In the genomic region with DNA sequence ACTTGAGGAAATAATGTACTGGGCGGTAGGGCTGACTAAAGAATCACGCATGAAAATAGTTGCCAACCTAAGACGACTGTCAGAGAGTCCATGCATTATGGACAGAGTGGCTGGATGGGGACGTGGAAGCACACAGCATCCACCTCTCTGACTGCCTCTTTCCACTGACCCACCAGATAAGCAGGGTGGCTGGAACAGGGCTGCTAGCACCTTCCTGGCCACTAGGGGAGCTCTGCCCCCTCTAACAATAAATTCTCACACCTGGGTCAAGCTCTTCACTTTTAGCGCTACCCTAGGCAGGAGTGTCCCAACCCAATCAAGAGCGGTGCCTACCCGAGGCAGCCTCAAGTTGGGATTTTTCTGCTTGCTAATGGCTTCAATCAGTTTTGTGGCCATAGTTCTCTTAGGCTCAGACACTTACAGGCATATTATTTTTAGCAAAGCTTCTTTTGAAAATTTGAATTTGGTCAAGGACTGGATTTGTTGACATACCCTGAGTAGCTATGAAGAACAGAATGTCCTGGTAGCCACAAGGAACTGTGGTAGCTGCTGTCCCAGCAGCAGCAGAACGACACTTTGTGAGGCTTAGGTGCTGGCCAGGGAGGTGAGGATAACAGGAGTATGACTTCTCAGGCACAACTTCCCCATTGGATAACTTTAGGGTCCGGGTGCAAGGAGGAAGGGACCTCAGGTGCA, we compare ENCODE assay signal across 9 cellular contexts. TPM values are rescaled to one million over a fixed set of nuclear protein-coding genes. Genes with fewer than 3 reads are reported as not detected.
A peak's percentile ranks its signal among the peaks of the same experiment; 100 is the strongest.
DNase-seq lines count a peak whose midpoint lies in the region; ATAC-seq, FAIRE-seq and TF ChIP-seq lines count a peak whose summit lies in the region.
"Had no signal": no experiment of that assay in that cellular context is flagged by ENCODE, and none has a peak within 500 bp of the region (broad histone marks: within the 10 kb centered on the region; RNA-seq: fewer than 3 reads in every experiment).

No MANE protein-coding gene starts in this region.

- no peaks in the 10 kb centered on the region for H3K9me3 ChIP-seq in T-helper 17 cell (ENCODE audit: control insufficient read depth, low read length, poor library complexity, severe bottlenecking)
- no peaks in the 10 kb centered on the region for H3K9me3 ChIP-seq in GM12878 (replicated peaks; ENCODE audit: control insufficient read depth, insufficient read depth, low read length)

- no peaks in the 10 kb centered on the region for H4K20me1 ChIP-seq in GM12878 (ENCODE audit: control insufficient read depth, insufficient read depth)

- H3K4me1 Mint-ChIP-seq in IgD-negative memory B cell, result peaks cover 5 to 10% (median 6%) of the 10 kb centered on the region in 3 donors
- H3K4me1 Mint-ChIP-seq in T-helper 17 cell, result peaks cover 14% of the 10 kb centered on the region

- RAD21 ChIA-PET in GM12878 (lab: Charles Lee; ENCODE audit: unreplicated experiment), result interaction anchor here (0.7 to 2.8 kb wide), 27 partner anchors 10 to 186 kb away, joined by 3 to 25 read pairs (median 5); a partner anchor contains a TSS

- no peak overlapping the region for H3K9ac ChIP-seq in GM12878 (ENCODE audit: control insufficient read depth, insufficient read depth, low read length)

- POLR2A ChIA-PET in GM12878 (lab: Charles Lee), result interaction anchor here (1.0 to 2.2 kb wide), 9 partner anchors 8 to 51 kb away, joined by 3 to 11 read pairs (median 6); a partner anchor contains a TSS

- DNase-seq in COLO668 (lab: John Stamatoyannopoulos, UW; ENCODE audit: unreplicated experiment) (peak; percentile 53), T-helper 17 cell (peak; percentile 32 to 55 (median 34)), GM12878 (ENCODE audit: low read depth, low spot score) (no peak), islet precursor cell (peak; percentile 83)
- peak; percentile 40 for DNase-seq in stimulated activated CD4-positive, alpha-beta T cell treated with anti-CD3 and anti-CD28 coated beads, Interleukin-1b, Interleukin-23, amount 100 ng/mL, for 48 hours

- peak; percentile 61 for TF ChIP-seq RAD21 in GM12878 (IDR thresholded peaks at IDR 0.05; ENCODE audit: insufficient read depth, low read depth, low read length)

- in situ Hi-C loops in GM12878 (cut with MboI), result no loop called here

- H3K27me3 Mint-ChIP-seq in IgD-negative memory B cell (no peaks in the 10 kb centered on the region), T-helper 17 cell (no peaks in the 10 kb centered on the region)

- FAIRE-seq in GM12878 (lab: Jason Lieb, UNC), result peak; percentile 97

- no peak for TF ChIP-seq POLR2A in GM12878 (IDR thresholded peaks at IDR 0.05; ENCODE audit: low read depth, low read length)

- BruUV-seq in GM12878 (replicated peaks; lab: Mats Ljungman, UMichigan), result no TSS peak

- no peak overlapping the region for H3K4me2 ChIP-seq in GM12878 (ENCODE audit: control insufficient read depth, insufficient read depth)

- H3K27ac Mint-ChIP-seq in IgD-negative memory B cell, result peak overlapping the region in 2 of 3 donors; percentile 46 to 85
- H3K27ac Mint-ChIP-seq in T-helper 17 cell, result peak overlapping the region; percentile 62

- H3K4me3 Mint-ChIP-seq in IgD-negative memory B cell, result peak overlapping the region in 1 of 4 donors; percentile 5
- H3K4me3 Mint-ChIP-seq in T-helper 17 cell, result no peak overlapping the region

- H3K27me3 ChIP-seq in GM12878 (replicated peaks in 1 of 2; ENCODE audit: control insufficient read depth in 2 of 2, insufficient read depth in 2 of 2, low read length in 1 of 2), result no peaks in the 10 kb centered on the region

- no peak for TF ChIP-seq EP300 in GM12878 (IDR thresholded peaks at IDR 0.05; ENCODE audit: borderline replicate concordance in 1 of 2, control insufficient read depth in 1 of 2, low read depth in 2 of 2, low read length in 2 of 2)

- CTCF ChIA-PET in GM12878 (lab: Yijun Ruan, JAX), result interaction anchor here (0.6 to 15.2 kb wide), 54 partner anchors 9 to 495 kb away, joined by 3 to 227 read pairs (median 6); a partner anchor contains a TSS

- no peak overlapping the region for H3K4me3 ChIP-seq in GM12878

- H3K36me3 ChIP-seq in GM12878 (ENCODE audit: control insufficient read depth in 2 of 2, insufficient read depth in 2 of 2, low read length in 1 of 2), result peaks cover 32 to 48% of the 10 kb centered on the region in 2 experiments

- peak; percentile 78 to 98 (median 97) for TF ChIP-seq CTCF in GM12878 (IDR thresholded peaks at IDR 0.05 in 2 of 3, conservative IDR thresholded peaks at IDR 0.05 in 1 of 3; ENCODE audit: control insufficient read depth in 2 of 3, extremely low read depth in 1 of 3, insufficient read depth in 1 of 3, low read depth in 3 of 3, low read length in 3 of 3)

- SMC1A ChIA-PET in GM12878 (lab: Charles Lee; ENCODE audit: uncharacterized antibody, unreplicated experiment), result interaction anchor here (0.6 to 5.1 kb wide), 26 partner anchors 9 to 185 kb away, joined by 3 to 65 read pairs (median 4); a partner anchor contains a TSS

- 32% methylated on average over 9 of the region's 9 CpGs for WGBS in GM12878 (ENCODE audit: insufficient coverage, insufficient replicate concordance, low lambda C conversion rate, missing lambda C conversion rate)

- H3K4me1 ChIP-seq in GM12878 (ENCODE audit: control insufficient read depth, insufficient read depth, low read length), result no peaks in the 10 kb centered on the region

- H3K27ac ChIP-seq in GM12878 (ENCODE audit: control insufficient read depth, insufficient read depth), result no peak overlapping the region

- no peaks in the 10 kb centered on the region for H3K36me3 Mint-ChIP-seq in IgD-negative memory B cell
- H3K36me3 Mint-ChIP-seq in T-helper 17 cell (ENCODE audit: low read depth), result peaks cover 4% of the 10 kb centered on the region

- intact Hi-C loops in GM12878 (cut with micrococcal nuclease; ENCODE audit: unreplicated experiment), result loop anchor here (1.0 kb wide), 2 partner anchors 33 to 92 kb away; no protein-coding TSS in a partner anchor

- no peaks in the 10 kb centered on the region for H3K9me3 Mint-ChIP-seq in IgD-negative memory B cell

- ATAC-seq in GM19043 (IDR thresholded peaks at IDR 0.05; ENCODE audit: low read depth, unreplicated experiment) (peak; percentile 71), T-helper 17 cell (peak; percentile 91), GM12878 (peak; percentile 99), HG03025 (IDR thresholded peaks at IDR 0.05; ENCODE audit: low FRiP score, unreplicated experiment) (no peak)

- no peak overlapping the region for H2AFZ ChIP-seq in GM12878 (ENCODE audit: control insufficient read depth, low read depth, low read length)

- H3K79me2 ChIP-seq in GM12878 (ENCODE audit: control insufficient read depth, insufficient read depth, low read length), result no peaks in the 10 kb centered on the region

RNA-seq across cellular contexts. Expression of a gene that starts 6.9 kb away (rescaled TPM):
- polyA plus RNA-seq in IgD-negative memory B cell (not detected), GM12878 (2011; rRNA removed) (8.7 and 9.3 TPM in 2 replicates), GM12878 (2014; fragmentation: Illumina TruSeq; extraction: Trizol) (0.59 and 0.71 TPM in 2 replicates), GM12878 (2014; fragmentation: Nextera tagmentation; extraction: Ambion mirVana) (under 1 TPM; 0.11 to 0.13 TPM), GM12878 (2014; rRNA removed) (2.3 and 2.5 TPM in 2 replicates), GM12878 (2016; fragmentation: Nextera tagmentation; extraction: Ambion mirVana) (1 to 10 TPM in 1 of 2 experiments, under 1 TPM in 1; 0.83 to 1.3 TPM)
- total RNA-seq in T-helper 17 cell (10 to 100 TPM; 29.2 to 33.9 TPM), GM12878 (2014; rRNA removed) (0.65 and 1.7 TPM in 2 replicates), GM12878 (2014; rRNA removed; fragmentation: Illumina TruSeq; extraction: Trizol) (0.81 and 0.88 TPM in 2 replicates), GM12878 (2021) (2.4 and 3.9 TPM in 2 replicates)
- 6.3 and 8.9 TPM in 2 replicates for total RNA-seq in GM12878 (2013; cell fraction: nucleolus; rRNA removed)
- 3.6 TPM for polyA plus RNA-seq in GM12878 (2011; ENCODE audit: low read depth)
- polyA plus RNA-seq in GM12878 (2011; cell fraction: cytosol; rRNA removed), result 5.4 and 6.4 TPM in 2 replicates
- 28.6 and 30.5 TPM in 2 replicates for polyA plus RNA-seq in GM12878 (2011; cell fraction: nucleus; rRNA removed)
- polyA plus RNA-seq in GM12878 (2012), result 7.0 and 7.5 TPM in 2 replicates
- 1.4 and 2.5 TPM in 2 replicates for polyA minus RNA-seq in GM12878 (2011; rRNA and poly(A)+ RNA removed)
- 6.1 and 6.4 TPM in 2 replicates for polyA minus RNA-seq in GM12878 (2011; cell fraction: cytosol; rRNA and poly(A)+ RNA removed)
- 2.1 and 4.5 TPM in 2 replicates for polyA minus RNA-seq in GM12878 (2011; cell fraction: nucleus; rRNA and poly(A)+ RNA removed)

RNA-seq across cellular contexts. Expression of a gene that starts 22.9 kb away (rescaled TPM):
- polyA plus RNA-seq in IgD-negative memory B cell (not detected), GM12878 (2011; rRNA removed) (4.7 and 6.6 TPM in 2 replicates), GM12878 (2014; fragmentation: Illumina TruSeq; extraction: Trizol) (0.68 and 1.2 TPM in 2 replicates), GM12878 (2014; fragmentation: Nextera tagmentation; extraction: Ambion mirVana) (1 to 10 TPM in 1 of 2 experiments, under 1 TPM in 1; 0.79 to 1.2 TPM), GM12878 (2014; rRNA removed) (1.2 and 2.6 TPM in 2 replicates), GM12878 (2016; fragmentation: Nextera tagmentation; extraction: Ambion mirVana) (under 1 TPM; 0.53 to 0.74 TPM)
- total RNA-seq in T-helper 17 cell (not detected), GM12878 (2014; rRNA removed) (2.7 and 5.8 TPM in 2 replicates), GM12878 (2014; rRNA removed; fragmentation: Illumina TruSeq; extraction: Trizol) (0.89 and 1.3 TPM in 2 replicates), GM12878 (2021) (4.0 TPM in 2 replicates)
- 1.7 and 3.2 TPM in 2 replicates for total RNA-seq in GM12878 (2013; cell fraction: nucleolus; rRNA removed)
- 3.7 TPM for polyA plus RNA-seq in GM12878 (2011; ENCODE audit: low read depth)
- polyA plus RNA-seq in GM12878 (2011; cell fraction: cytosol; rRNA removed), result 4.1 and 7.5 TPM in 2 replicates
- polyA plus RNA-seq in GM12878 (2011; cell fraction: nucleus; rRNA removed), result 2.9 and 8.5 TPM in 2 replicates
- 3.2 and 5.9 TPM in 2 replicates for polyA plus RNA-seq in GM12878 (2012)
- polyA minus RNA-seq in GM12878 (2011; rRNA and poly(A)+ RNA removed), result 1.8 and 3.1 TPM in 2 replicates
- 3.3 and 4.8 TPM in 2 replicates for polyA minus RNA-seq in GM12878 (2011; cell fraction: cytosol; rRNA and poly(A)+ RNA removed)
- 0.48 and 0.60 TPM in 2 replicates for polyA minus RNA-seq in GM12878 (2011; cell fraction: nucleus; rRNA and poly(A)+ RNA removed)
- total RNA-seq: T-helper 1 cell treated with Interleukin-12 subunit alpha and Interleukin-12 subunit beta and Interleukin-4 antibody, amounts not matched to agents 30 ng/mL and 1 ng/mL, for 36 hours had no signal

RNA-seq across cellular contexts. Expression of a gene that starts 31.7 kb away (rescaled TPM):
- polyA plus RNA-seq in IgD-negative memory B cell, result 0.64 TPM
- total RNA-seq in T-helper 17 cell, result 1 to 10 TPM; 1.6 to 3.1 TPM
- total RNA-seq in GM12878 (2013; cell fraction: nucleolus; rRNA removed), result 9.9 and 10.8 TPM in 2 replicates
- 6.6 and 7.6 TPM in 2 replicates for total RNA-seq in GM12878 (2014; rRNA removed)
- total RNA-seq in GM12878 (2014; rRNA removed; fragmentation: Illumina TruSeq; extraction: Trizol), result 8.0 and 8.2 TPM in 2 replicates
- 12.4 and 14.1 TPM in 2 replicates for total RNA-seq in GM12878 (2021)
- polyA plus RNA-seq in GM12878 (2011; ENCODE audit: low read depth), result 16.4 TPM
- polyA plus RNA-seq in GM12878 (2011; rRNA removed), result 10.8 and 12.3 TPM in 2 replicates
- polyA plus RNA-seq in GM12878 (2011; cell fraction: cytosol; rRNA removed), result 13.5 and 13.9 TPM in 2 replicates
- polyA plus RNA-seq in GM12878 (2011; cell fraction: nucleus; rRNA removed), result 25.2 and 38.3 TPM in 2 replicates
- 4.5 and 7.6 TPM in 2 replicates for polyA plus RNA-seq in GM12878 (2012)
- polyA plus RNA-seq in GM12878 (2014; fragmentation: Illumina TruSeq; extraction: Trizol), result 12.4 and 15.2 TPM in 2 replicates
- polyA plus RNA-seq in GM12878 (2014; fragmentation: Nextera tagmentation; extraction: Ambion mirVana), result 1 to 10 TPM; 2.0 to 5.0 TPM
- 14.8 TPM in 2 replicates for polyA plus RNA-seq in GM12878 (2014; rRNA removed)
- 10 to 100 TPM; 25.3 to 28.9 TPM for polyA plus RNA-seq in GM12878 (2016; fragmentation: Nextera tagmentation; extraction: Ambion mirVana)
- 14.3 and 15.0 TPM in 2 replicates for polyA minus RNA-seq in GM12878 (2011; rRNA and poly(A)+ RNA removed)
- polyA minus RNA-seq in GM12878 (2011; cell fraction: cytosol; rRNA and poly(A)+ RNA removed), result 5.8 and 6.3 TPM in 2 replicates
- polyA minus RNA-seq in GM12878 (2011; cell fraction: nucleus; rRNA and poly(A)+ RNA removed), result 27.9 and 30.0 TPM in 2 replicates

RNA-seq across cellular contexts. Expression of a gene that starts 35.3 kb away (rescaled TPM):
- 106 TPM for polyA plus RNA-seq in IgD-negative memory B cell
- 100 to 1,000 TPM; 259 to 617 TPM for total RNA-seq in T-helper 17 cell
- total RNA-seq in GM12878 (2013; cell fraction: nucleolus; rRNA removed), result 153 and 188 TPM in 2 replicates
- total RNA-seq in GM12878 (2014; rRNA removed), result 119 and 143 TPM in 2 replicates
- total RNA-seq in GM12878 (2014; rRNA removed; fragmentation: Illumina TruSeq; extraction: Trizol), result 49.5 and 61.0 TPM in 2 replicates
- total RNA-seq in GM12878 (2021), result 305 and 308 TPM in 2 replicates
- 68.0 TPM for polyA plus RNA-seq in GM12878 (2011; ENCODE audit: low read depth)
- 30.2 and 69.8 TPM in 2 replicates for polyA plus RNA-seq in GM12878 (2011; rRNA removed)
- 79.3 and 90.4 TPM in 2 replicates for polyA plus RNA-seq in GM12878 (2011; cell fraction: cytosol; rRNA removed)
- 131 and 170 TPM in 2 replicates for polyA plus RNA-seq in GM12878 (2011; cell fraction: nucleus; rRNA removed)
- 118 and 152 TPM in 2 replicates for polyA plus RNA-seq in GM12878 (2012)
- 57.6 and 73.4 TPM in 2 replicates for polyA plus RNA-seq in GM12878 (2014; fragmentation: Illumina TruSeq; extraction: Trizol)
- polyA plus RNA-seq in GM12878 (2014; fragmentation: Nextera tagmentation; extraction: Ambion mirVana), result 10 to 100 TPM; 11.6 to 13.2 TPM
- polyA plus RNA-seq in GM12878 (2014; rRNA removed), result 70.3 and 109 TPM in 2 replicates
- polyA plus RNA-seq in GM12878 (2016; fragmentation: Nextera tagmentation; extraction: Ambion mirVana), result 10 to 100 TPM; 92.2 to 96.1 TPM
- 205 and 277 TPM in 2 replicates for polyA minus RNA-seq in GM12878 (2011; rRNA and poly(A)+ RNA removed)
- 200 and 250 TPM in 2 replicates for polyA minus RNA-seq in GM12878 (2011; cell fraction: cytosol; rRNA and poly(A)+ RNA removed)
- polyA minus RNA-seq in GM12878 (2011; cell fraction: nucleus; rRNA and poly(A)+ RNA removed), result 49.8 and 109 TPM in 2 replicates

RNA-seq across cellular contexts. Expression of a gene that starts 35.8 kb away (rescaled TPM):
- 29.3 TPM for polyA plus RNA-seq in IgD-negative memory B cell
- total RNA-seq in T-helper 17 cell, result 10 to 100 TPM; 16.0 to 16.5 TPM
- 16.9 and 18.1 TPM in 2 replicates for total RNA-seq in GM12878 (2013; cell fraction: nucleolus; rRNA removed)
- total RNA-seq in GM12878 (2014; rRNA removed), result 21.6 and 23.4 TPM in 2 replicates
- total RNA-seq in GM12878 (2014; rRNA removed; fragmentation: Illumina TruSeq; extraction: Trizol), result 18.1 and 18.3 TPM in 2 replicates
- 21.4 and 22.9 TPM in 2 replicates for total RNA-seq in GM12878 (2021)
- polyA plus RNA-seq in GM12878 (2011; ENCODE audit: low read depth), result 19.5 TPM
- 12.0 and 16.3 TPM in 2 replicates for polyA plus RNA-seq in GM12878 (2011; rRNA removed)
- polyA plus RNA-seq in GM12878 (2011; cell fraction: cytosol; rRNA removed), result 22.6 and 25.1 TPM in 2 replicates
- 15.5 and 19.2 TPM in 2 replicates for polyA plus RNA-seq in GM12878 (2011; cell fraction: nucleus; rRNA removed)
- 32.3 and 35.4 TPM in 2 replicates for polyA plus RNA-seq in GM12878 (2012)
- 17.8 and 20.1 TPM in 2 replicates for polyA plus RNA-seq in GM12878 (2014; fragmentation: Illumina TruSeq; extraction: Trizol)
- polyA plus RNA-seq in GM12878 (2014; fragmentation: Nextera tagmentation; extraction: Ambion mirVana), result 10 to 100 TPM in 1 of 2 experiments, 1 to 10 TPM in 1; 9.8 to 14.1 TPM
- 19.5 and 20.6 TPM in 2 replicates for polyA plus RNA-seq in GM12878 (2014; rRNA removed)
- 10 to 100 TPM; 33.2 to 38.9 TPM for polyA plus RNA-seq in GM12878 (2016; fragmentation: Nextera tagmentation; extraction: Ambion mirVana)
- 6.6 and 10.3 TPM in 2 replicates for polyA minus RNA-seq in GM12878 (2011; rRNA and poly(A)+ RNA removed)
- polyA minus RNA-seq in GM12878 (2011; cell fraction: cytosol; rRNA and poly(A)+ RNA removed), result 4.9 and 5.5 TPM in 2 replicates
- polyA minus RNA-seq in GM12878 (2011; cell fraction: nucleus; rRNA and poly(A)+ RNA removed), result 6.8 and 9.7 TPM in 2 replicates
